31 cellular contexts compared by ENCODE assay signal in the genomic region with DNA sequence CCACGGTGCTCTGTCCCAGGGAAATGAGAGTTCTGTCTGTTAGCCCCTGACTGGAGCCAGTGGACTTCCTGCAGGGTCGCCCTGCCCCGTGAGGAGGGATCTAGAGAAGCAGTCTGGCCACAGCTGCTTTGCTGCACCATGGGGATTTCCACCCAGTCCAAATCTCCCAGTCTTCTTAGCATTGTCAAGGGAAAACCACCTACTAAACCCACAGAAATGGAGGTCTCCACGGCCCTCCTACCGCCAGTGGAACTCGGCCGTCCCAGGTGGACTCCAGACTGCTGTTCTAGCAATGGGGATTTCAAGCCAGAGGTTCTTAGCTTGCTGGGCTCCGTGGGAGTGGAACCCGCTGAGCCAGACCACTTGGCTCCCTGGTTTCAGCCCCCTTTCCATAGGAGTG.
"Had no signal": no experiment of that assay in that cellular context is flagged by ENCODE, and none has a peak within 500 bp of the region (broad histone marks: within the 10 kb centered on the region; RNA-seq: fewer than 3 reads in every experiment).

No MANE protein-coding gene starts in this region.

- H3K36me3 Mint-ChIP-seq: activated naive CD4-positive, alpha-beta T cell treated with anti-CD3 and anti-CD28 coated beads, Interleukin-2, amount 10 ng/mL, durations not matched to agents 7 days and 5 days; activated naive CD8-positive, alpha-beta T cell treated with anti-CD3 and anti-CD28 coated beads, Interleukin-2, amount 10 ng/mL, durations not matched to agents 7 days and 5 days had no signal

- H3K4me1 Mint-ChIP-seq: activated CD4-positive, alpha-beta memory T cell treated with anti-CD3 and anti-CD28 coated beads, Interleukin-2, amount 10 ng/mL, durations not matched to agents 7 days and 5 days; activated CD4-positive, alpha-beta T cell treated with anti-CD3 and anti-CD28 coated beads, Interleukin-2, amount 10 ng/mL, durations not matched to agents 7 days and 5 days; activated naive CD4-positive, alpha-beta T cell treated with anti-CD3 and anti-CD28 coated beads, Interleukin-2, amount 10 ng/mL, durations not matched to agents 7 days and 5 days; activated naive CD8-positive, alpha-beta T cell treated with anti-CD3 and anti-CD28 coated beads, Interleukin-2, amount 10 ng/mL, durations not matched to agents 7 days and 5 days; central memory CD8-positive, alpha-beta T cell; T-helper 17 cell had no signal

- DNase-seq: activated CD4-positive, alpha-beta memory T cell treated with anti-CD3 and anti-CD28 coated beads, Interleukin-2, amount 10 ng/mL, durations not matched to agents 7 days and 5 days; activated CD4-positive, alpha-beta T cell treated with anti-CD3 and anti-CD28 coated beads for 1 hour; activated CD4-positive, alpha-beta T cell treated with anti-CD3 and anti-CD28 coated beads for 4 hours; activated CD4-positive, alpha-beta T cell treated with anti-CD3 and anti-CD28 coated beads, Interleukin-2, amount 10 ng/mL, durations not matched to agents 7 days and 5 days; activated CD4-positive, alpha-beta T cell treated with anti-CD3 and anti-CD28 coated beads, Interleukin-2, amount 50 U/mL, for 4 hours; activated CD8-positive, alpha-beta memory T cell treated with anti-CD3 and anti-CD28 coated beads, Interleukin-2, amount 50 U/mL, for 48 hours; activated gamma-delta T cell; activated naive CD4-positive, alpha-beta T cell; activated naive CD4-positive, alpha-beta T cell treated with anti-CD3 and anti-CD28 coated beads, Interleukin-2, amount 10 ng/mL, durations not matched to agents 7 days and 5 days; activated T-cell treated with anti-CD3 and anti-CD28 coated beads for 4 hours; activated T-cell treated with anti-CD3 and anti-CD28 coated beads, Interleukin-2, amount 50 U/mL, for 24 hours; activated T-cell treated with anti-CD3 and anti-CD28 coated beads, Interleukin-2, amount 50 U/mL, for 72 hours; brain microvascular endothelial cell; dorsolateral prefrontal cortex; effector memory CD8-positive, alpha-beta T cell; erythroblast; foreskin keratinocyte; gastrocnemius medialis; glutamatergic neuron; heart left ventricle; T-helper 1 cell; T-helper 17 cell; T1000 had no signal

- H3K4me3 Mint-ChIP-seq: activated CD4-positive, alpha-beta memory T cell treated with anti-CD3 and anti-CD28 coated beads, Interleukin-2, amount 10 ng/mL, durations not matched to agents 7 days and 5 days; activated CD4-positive, alpha-beta T cell treated with anti-CD3 and anti-CD28 coated beads, Interleukin-2, amount 10 ng/mL, durations not matched to agents 7 days and 5 days; activated naive CD4-positive, alpha-beta T cell treated with anti-CD3 and anti-CD28 coated beads, Interleukin-2, amount 10 ng/mL, durations not matched to agents 7 days and 5 days; activated naive CD8-positive, alpha-beta T cell treated with anti-CD3 and anti-CD28 coated beads, Interleukin-2, amount 10 ng/mL, durations not matched to agents 7 days and 5 days; activated T-cell treated with anti-CD3 and anti-CD28 coated beads, Interleukin-2, amount 50 U/mL, for 24 hours; activated T-cell treated with anti-CD3 and anti-CD28 coated beads, Interleukin-2, amount 50 U/mL, for 72 hours; central memory CD8-positive, alpha-beta T cell; dendritic cell treated with granulocyte-macrophage colony-stimulating factor and Interleukin-4, amounts not matched to agents 40 ng/mL and 50 ng/mL, for 4 days; effector memory CD8-positive, alpha-beta T cell; T-helper 17 cell; T-helper 2 cell treated with Interferon-gamma antibody and Interleukin-4, amounts not matched to agents 5 μg/mL and 100 μg/mL, for 36 hours had no signal

- H3K4me1 ChIP-seq: ascending aorta, esophagus muscularis mucosa, foreskin keratinocyte, gastrocnemius medialis, heart left ventricle had no signal

- ATAC-seq: activated naive CD4-positive, alpha-beta T cell treated with anti-CD3 and anti-CD28 coated beads, Interleukin-2, amount 50 U/mL, for 72 hours; activated T-cell treated with anti-CD3 and anti-CD28 coated beads, Interleukin-2, amount 50 U/mL, for 72 hours; effector memory CD8-positive, alpha-beta T cell; foreskin keratinocyte; gastrocnemius medialis; heart left ventricle; T-helper 17 cell had no signal

- H3K4me3 ChIP-seq: ascending aorta, coronary artery, dorsolateral prefrontal cortex, esophagus muscularis mucosa, gastrocnemius medialis, heart left ventricle had no signal

- H3K27me3 ChIP-seq: ascending aorta, brain microvascular endothelial cell, dorsolateral prefrontal cortex, esophagus muscularis mucosa, foreskin keratinocyte, gastrocnemius medialis, heart left ventricle had no signal

- H3K27me3 Mint-ChIP-seq: activated CD4-positive, alpha-beta memory T cell treated with anti-CD3 and anti-CD28 coated beads, Interleukin-2, amount 10 ng/mL, durations not matched to agents 7 days and 5 days; activated CD4-positive, alpha-beta T cell treated with anti-CD3 and anti-CD28 coated beads, Interleukin-2, amount 10 ng/mL, durations not matched to agents 7 days and 5 days; activated naive CD4-positive, alpha-beta T cell treated with anti-CD3 and anti-CD28 coated beads, Interleukin-2, amount 10 ng/mL, durations not matched to agents 7 days and 5 days; activated naive CD8-positive, alpha-beta T cell treated with anti-CD3 and anti-CD28 coated beads, Interleukin-2, amount 10 ng/mL, durations not matched to agents 7 days and 5 days; activated T-cell treated with anti-CD3 and anti-CD28 coated beads, Interleukin-2, amount 50 U/mL, for 24 hours; central memory CD8-positive, alpha-beta T cell; dendritic cell treated with granulocyte-macrophage colony-stimulating factor and Interleukin-4, amounts not matched to agents 40 ng/mL and 50 ng/mL, for 4 days; effector memory CD8-positive, alpha-beta T cell; T-helper 17 cell had no signal

- H3K9me3 ChIP-seq: ascending aorta, esophagus muscularis mucosa, gastrocnemius medialis had no signal

- H3K9me3 Mint-ChIP-seq: dendritic cell treated with granulocyte-macrophage colony-stimulating factor and Interleukin-4, amounts not matched to agents 40 ng/mL and 50 ng/mL, for 4 days had no signal

- H3K27ac ChIP-seq: ascending aorta, brain microvascular endothelial cell, coronary artery, dorsolateral prefrontal cortex, esophagus muscularis mucosa, foreskin keratinocyte, gastrocnemius medialis, heart left ventricle had no signal

- H3K27ac Mint-ChIP-seq: activated CD4-positive, alpha-beta memory T cell treated with anti-CD3 and anti-CD28 coated beads, Interleukin-2, amount 10 ng/mL, durations not matched to agents 7 days and 5 days; activated CD4-positive, alpha-beta T cell treated with anti-CD3 and anti-CD28 coated beads, Interleukin-2, amount 10 ng/mL, durations not matched to agents 7 days and 5 days; activated naive CD4-positive, alpha-beta T cell treated with anti-CD3 and anti-CD28 coated beads, Interleukin-2, amount 10 ng/mL, durations not matched to agents 7 days and 5 days; activated naive CD4-positive, alpha-beta T cell treated with anti-CD3 and anti-CD28 coated beads, Interleukin-2, amount 50 U/mL, for 72 hours; activated naive CD8-positive, alpha-beta T cell treated with anti-CD3 and anti-CD28 coated beads, Interleukin-2, amount 10 ng/mL, durations not matched to agents 7 days and 5 days; activated T-cell treated with anti-CD3 and anti-CD28 coated beads, Interleukin-2, amount 50 U/mL, for 24 hours; activated T-cell treated with anti-CD3 and anti-CD28 coated beads, Interleukin-2, amount 50 U/mL, for 72 hours; dendritic cell treated with granulocyte-macrophage colony-stimulating factor and Interleukin-4, amounts not matched to agents 40 ng/mL and 50 ng/mL, for 4 days; effector memory CD8-positive, alpha-beta T cell; T-helper 17 cell; T-helper 2 cell treated with Interferon-gamma antibody and Interleukin-4, amounts not matched to agents 5 μg/mL and 100 μg/mL, for 36 hours had no signal

- H3K36me3 ChIP-seq: ascending aorta, brain microvascular endothelial cell, esophagus muscularis mucosa, gastrocnemius medialis, heart left ventricle had no signal
